ENCODE assay signal across 9 cellular contexts in the genomic region with DNA sequence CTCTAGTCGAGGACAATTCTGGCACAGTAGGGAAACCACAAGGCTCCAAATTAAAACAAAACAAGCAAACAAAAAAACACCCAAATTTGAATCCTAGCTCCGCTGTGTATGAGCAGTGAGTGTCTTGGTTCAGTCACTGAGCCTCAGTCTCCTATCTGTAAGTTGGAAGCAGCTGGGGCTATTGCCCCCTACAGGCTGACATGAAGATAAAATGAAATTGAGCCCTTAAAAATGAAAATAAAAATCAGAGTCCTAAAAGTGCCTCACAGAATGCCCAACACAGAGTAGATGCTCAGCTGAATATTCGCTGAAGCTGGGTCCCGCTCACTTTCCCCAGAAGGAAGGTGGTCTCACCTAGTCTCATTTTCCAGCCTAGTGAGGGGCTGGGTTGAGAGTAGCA.
DNase-seq lines count a peak whose midpoint lies in the region; ATAC-seq and TF ChIP-seq lines count a peak whose summit lies in the region.
"Had no signal": no experiment of that assay in that cellular context is flagged by ENCODE, and none has a peak within 500 bp of the region (broad histone marks: within the 10 kb centered on the region; RNA-seq: fewer than 3 reads in every experiment).

No MANE protein-coding gene starts in this region.

- H3F3A ChIP-seq in GM23338 (replicated peaks; ENCODE audit: low read depth) = no peaks in the 10 kb centered on the region

- ATAC-seq in GM23338 = peak; percentile 64
- ATAC-seq in left colon = peak; percentile 42
- no peak for ATAC-seq in GM18907 (IDR thresholded peaks at IDR 0.05; ENCODE audit: unreplicated experiment)

- WGBS in sigmoid colon, 2 donors = 68 to 80% methylated on average over 4 of the region's 4 CpGs

- peaks cover 18% of the 10 kb centered on the region for H3K27me3 Mint-ChIP-seq in GM23338 (ENCODE audit: insufficient read depth, low read depth, poor library complexity)

- H3K4me1 Mint-ChIP-seq in GM23338 = peaks cover 6% of the 10 kb centered on the region; the same call in 1 of the 3 replicates

- peak; percentile 71 for TF ChIP-seq CTCF in BE2C (IDR thresholded peaks at IDR 0.05; ENCODE audit: low read depth, low read length)
- peak; percentile 66 to 75 for TF ChIP-seq CTCF in GM23338 (conservative IDR thresholded peaks at IDR 0.05; ENCODE audit: low read depth in 2 of 2)
- peak; percentile 53 for TF ChIP-seq CTCF in WI38 (IDR thresholded peaks at IDR 0.05; ENCODE audit: low read depth, low read length)
- TF ChIP-seq CTCF in sigmoid colon (IDR thresholded peaks at IDR 0.05) = peak in 2 of 4 experiments; percentile 23 to 36

- H3K4me3 ChIP-seq in BE2C (ENCODE audit: low read depth, low read length) = no peak overlapping the region
- H3K4me3 ChIP-seq in GM23338 = no peak overlapping the region
- H3K4me3 ChIP-seq in WI38 (ENCODE audit: low read depth, low read length) = no peak overlapping the region
- H3K4me3 ChIP-seq in sigmoid colon = no peak overlapping the region

- no peak for DNase-seq in BE2C
- peak; percentile 53 for DNase-seq in GM23338 (ENCODE audit: low spot score)
- no peak for DNase-seq in left colon
- DNase-seq in mucosa of gallbladder (ENCODE audit: low spot score) = no peak
- no peak for DNase-seq in sigmoid colon
- no peak for DNase-seq in globus pallidus (ENCODE audit: low spot score)
- DNase-seq: aorta had no signal

- H3K9me3 ChIP-seq in BE2C = no peaks in the 10 kb centered on the region
- no peaks in the 10 kb centered on the region for H3K9me3 ChIP-seq in sigmoid colon

- no peak for TF ChIP-seq POLR2A in sigmoid colon (IDR thresholded peaks at IDR 0.05)

- H3K4me2 ChIP-seq in GM23338 = no peak overlapping the region

- no peaks in the 10 kb centered on the region for H3K36me3 Mint-ChIP-seq in GM23338 (ENCODE audit: low read depth)

- TF ChIP-seq EP300 in sigmoid colon (IDR thresholded peaks at IDR 0.05) = no peak

- H3K79me2 ChIP-seq in GM23338 (replicated peaks; ENCODE audit: insufficient read depth) = no peaks in the 10 kb centered on the region

- H3K27me3 ChIP-seq in BE2C (no peaks in the 10 kb centered on the region), GM23338 (ENCODE audit: insufficient read depth) (no peaks in the 10 kb centered on the region), sigmoid colon (no peaks in the 10 kb centered on the region)

- 0 out of 2 replicates have a peak, but pooled peaks cover 3% of the 10 kb centered on the region for H3K9me2 ChIP-seq in GM23338 (ENCODE audit: insufficient read depth)

- H3K4me1 ChIP-seq in BE2C (no peaks in the 10 kb centered on the region), GM23338 (ENCODE audit: insufficient read depth) (no peaks in the 10 kb centered on the region), sigmoid colon (peaks cover 0 to 29% (median 16%) of the 10 kb centered on the region in 4 donors)

- no peak overlapping the region for H3K27ac Mint-ChIP-seq in GM23338

- no peak overlapping the region for H3K4me3 Mint-ChIP-seq in GM23338

- no peaks in the 10 kb centered on the region; the same call in 1 of the 2 replicates for H4K20me1 ChIP-seq in GM23338 (replicated peaks; ENCODE audit: insufficient read depth)

- H3K27ac ChIP-seq in GM23338 (ENCODE audit: low read depth) (no peak overlapping the region), sigmoid colon (no peak overlapping the region)

- intact Hi-C loops in left colon (cut with DNase I, micrococcal nuclease) (no loop called here), sigmoid colon (cut with DNase I) (no loop called here)

- H3K9me3 Mint-ChIP-seq in GM23338 = no peaks in the 10 kb centered on the region

- no peak overlapping the region for H2AFZ ChIP-seq in GM23338

- H3K36me3 ChIP-seq in BE2C (peaks cover 72% of the 10 kb centered on the region), GM23338 (ENCODE audit: insufficient read depth) (no peaks in the 10 kb centered on the region), sigmoid colon (peaks cover 0 to 18% (median 0%) of the 10 kb centered on the region in 4 donors)

TF ChIP-seq in GM23338, 12 proteins besides CTCF, POLR2A, EP300 and RAD21 (continues in another document):
- TF ChIP-seq STAT1 (IDR thresholded peaks at IDR 0.05; ENCODE audit: unreplicated experiment) (no peak), NANOG (IDR thresholded peaks at IDR 0.05; ENCODE audit: borderline replicate concordance) (no peak), EZH2phosphoT487 (IDR thresholded peaks at IDR 0.05; ENCODE audit: unreplicated experiment) (no peak), EZH2 (IDR thresholded peaks at IDR 0.05; ENCODE audit: low read depth, unreplicated experiment) (no peak), CREB1 (CRISPR knock-in tag; IDR thresholded peaks at IDR 0.05; ENCODE audit: low read depth) (no peak), ZNF114 (CRISPR knock-in tag; IDR thresholded peaks at IDR 0.05) (no peak), JUNB (IDR thresholded peaks at IDR 0.05; ENCODE audit: unreplicated experiment) (no peak)
- TF ChIP-seq, protein P1, sequence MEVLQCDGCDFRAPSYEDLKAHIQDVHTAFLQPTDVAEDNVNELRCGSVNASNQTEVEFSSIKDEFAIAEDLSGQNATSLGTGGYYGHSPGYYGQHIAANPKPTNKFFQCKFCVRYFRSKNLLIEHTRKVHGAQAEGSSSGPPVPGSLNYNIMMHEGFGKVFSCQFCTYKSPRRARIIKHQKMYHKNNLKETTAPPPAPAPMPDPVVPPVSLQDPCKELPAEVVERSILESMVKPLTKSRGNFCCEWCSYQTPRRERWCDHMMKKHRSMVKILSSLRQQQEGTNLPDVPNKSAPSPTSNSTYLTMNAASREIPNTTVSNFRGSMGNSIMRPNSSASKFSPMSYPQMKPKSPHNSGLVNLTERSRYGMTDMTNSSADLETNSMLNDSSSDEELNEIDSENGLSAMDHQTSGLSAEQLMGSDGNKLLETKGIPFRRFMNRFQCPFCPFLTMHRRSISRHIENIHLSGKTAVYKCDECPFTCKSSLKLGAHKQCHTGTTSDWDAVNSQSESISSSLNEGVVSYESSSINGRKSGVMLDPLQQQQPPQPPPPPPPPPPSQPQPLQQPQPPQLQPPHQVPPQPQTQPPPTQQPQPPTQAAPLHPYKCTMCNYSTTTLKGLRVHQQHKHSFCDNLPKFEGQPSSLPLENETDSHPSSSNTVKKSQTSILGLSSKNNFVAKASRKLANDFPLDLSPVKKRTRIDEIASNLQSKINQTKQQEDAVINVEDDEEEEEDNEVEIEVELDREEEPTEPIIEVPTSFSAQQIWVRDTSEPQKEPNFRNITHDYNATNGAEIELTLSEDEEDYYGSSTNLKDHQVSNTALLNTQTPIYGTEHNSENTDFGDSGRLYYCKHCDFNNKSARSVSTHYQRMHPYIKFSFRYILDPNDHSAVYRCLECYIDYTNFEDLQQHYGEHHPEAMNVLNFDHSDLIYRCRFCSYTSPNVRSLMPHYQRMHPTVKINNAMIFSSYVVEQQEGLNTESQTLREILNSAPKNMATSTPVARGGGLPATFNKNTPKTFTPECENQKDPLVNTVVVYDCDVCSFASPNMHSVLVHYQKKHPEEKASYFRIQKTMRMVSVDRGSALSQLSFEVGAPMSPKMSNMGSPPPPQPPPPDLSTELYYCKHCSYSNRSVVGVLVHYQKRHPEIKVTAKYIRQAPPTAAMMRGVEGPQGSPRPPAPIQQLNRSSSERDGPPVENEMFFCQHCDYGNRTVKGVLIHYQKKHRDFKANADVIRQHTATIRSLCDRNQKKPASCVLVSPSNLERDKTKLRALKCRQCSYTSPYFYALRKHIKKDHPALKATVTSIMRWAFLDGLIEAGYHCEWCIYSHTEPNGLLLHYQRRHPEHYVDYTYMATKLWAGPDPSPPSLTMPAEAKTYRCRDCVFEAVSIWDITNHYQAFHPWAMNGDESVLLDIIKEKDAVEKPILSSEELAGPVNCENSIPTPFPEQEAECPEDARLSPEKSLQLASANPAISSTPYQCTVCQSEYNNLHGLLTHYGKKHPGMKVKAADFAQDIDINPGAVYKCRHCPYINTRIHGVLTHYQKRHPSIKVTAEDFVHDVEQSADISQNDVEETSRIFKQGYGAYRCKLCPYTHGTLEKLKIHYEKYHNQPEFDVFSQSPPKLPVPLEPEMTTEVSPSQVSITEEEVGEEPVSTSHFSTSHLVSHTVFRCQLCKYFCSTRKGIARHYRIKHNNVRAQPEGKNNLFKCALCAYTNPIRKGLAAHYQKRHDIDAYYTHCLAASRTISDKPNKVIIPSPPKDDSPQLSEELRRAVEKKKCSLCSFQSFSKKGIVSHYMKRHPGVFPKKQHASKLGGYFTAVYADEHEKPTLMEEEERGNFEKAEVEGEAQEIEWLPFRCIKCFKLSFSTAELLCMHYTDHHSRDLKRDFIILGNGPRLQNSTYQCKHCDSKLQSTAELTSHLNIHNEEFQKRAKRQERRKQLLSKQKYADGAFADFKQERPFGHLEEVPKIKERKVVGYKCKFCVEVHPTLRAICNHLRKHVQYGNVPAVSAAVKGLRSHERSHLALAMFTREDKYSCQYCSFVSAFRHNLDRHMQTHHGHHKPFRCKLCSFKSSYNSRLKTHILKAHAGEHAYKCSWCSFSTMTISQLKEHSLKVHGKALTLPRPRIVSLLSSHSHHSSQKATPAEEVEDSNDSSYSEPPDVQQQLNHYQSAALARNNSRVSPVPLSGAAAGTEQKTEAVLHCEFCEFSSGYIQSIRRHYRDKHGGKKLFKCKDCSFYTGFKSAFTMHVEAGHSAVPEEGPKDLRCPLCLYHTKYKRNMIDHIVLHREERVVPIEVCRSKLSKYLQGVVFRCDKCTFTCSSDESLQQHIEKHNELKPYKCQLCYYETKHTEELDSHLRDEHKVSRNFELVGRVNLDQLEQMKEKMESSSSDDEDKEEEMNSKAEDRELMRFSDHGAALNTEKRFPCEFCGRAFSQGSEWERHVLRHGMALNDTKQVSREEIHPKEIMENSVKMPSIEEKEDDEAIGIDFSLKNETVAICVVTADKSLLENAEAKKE (CRISPR knock-in tag; IDR thresholded peaks at IDR 0.05) = no peak
